ENCODE assay signal across 28 cellular contexts in the genomic region with DNA sequence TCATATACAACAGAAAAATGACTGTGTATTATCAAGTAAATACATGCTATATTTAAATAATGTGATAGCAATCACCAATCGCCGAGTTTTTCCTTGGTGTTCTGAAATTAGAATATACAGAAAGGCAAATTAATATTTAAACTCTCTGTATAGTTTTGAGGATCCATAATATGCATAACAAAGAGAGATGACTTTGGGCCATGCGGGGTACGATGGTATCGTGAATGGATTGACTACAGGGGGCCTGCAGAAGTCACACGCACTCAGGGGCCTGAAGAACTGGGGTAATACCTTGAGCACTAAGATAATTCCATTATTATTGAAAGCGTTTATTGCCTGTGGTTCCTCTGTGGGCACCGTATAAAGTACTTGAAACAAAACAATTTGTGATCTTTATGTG.
"Had no signal": no experiment of that assay in that cellular context is flagged by ENCODE, and none has a peak within 500 bp of the region (broad histone marks: within the 10 kb centered on the region; RNA-seq: fewer than 3 reads in every experiment).

No MANE protein-coding gene starts in this region.

- H3K27ac ChIP-seq: esophagus squamous epithelium, heart right ventricle, left lung, neural progenitor cell, prostate gland, right atrium auricular region, thoracic aorta, tibial nerve, upper lobe of left lung had no signal

- H3K9ac ChIP-seq: neural progenitor cell had no signal

- H2AFZ ChIP-seq: neural progenitor cell had no signal

- H3K4me3 ChIP-seq: esophagus squamous epithelium, heart right ventricle, left lung, neural progenitor cell, prostate gland, right atrium auricular region, smooth muscle cell, thoracic aorta, tibial nerve, upper lobe of left lung had no signal

- H3K27ac Mint-ChIP-seq: effector memory CD8-positive, alpha-beta T cell; naive thymus-derived CD4-positive, alpha-beta T cell; nephron; neural progenitor cell; stimulated activated effector memory CD8-positive, alpha-beta T cell treated with anti-CD3 and anti-CD28 coated beads, Interleukin-12 subunit alpha, Interleukin-12 subunit beta, amount 100 ng/mL, for 72 hours had no signal

- ATAC-seq: effector memory CD8-positive, alpha-beta T cell; heart right ventricle; left cardiac atrium; left lung; naive thymus-derived CD4-positive, alpha-beta T cell; sciatic nerve; stimulated activated effector memory CD8-positive, alpha-beta T cell treated with anti-CD3 and anti-CD28 coated beads, Interleukin-12 subunit alpha, Interleukin-12 subunit beta, amount 100 ng/mL, for 72 hours; stimulated activated naive CD8-positive, alpha-beta T cell treated with anti-CD3 and anti-CD28 coated beads, Interleukin-15, Interleukin-2, amounts not matched to agents 100 U/mL and 50 U/mL, for 24 hours had no signal

- H3K9me3 ChIP-seq: esophagus squamous epithelium, heart right ventricle, left lung, prostate gland, right atrium auricular region, thoracic aorta, tibial nerve, upper lobe of left lung had no signal

- H3K4me3 Mint-ChIP-seq: effector memory CD8-positive, alpha-beta T cell; naive thymus-derived CD4-positive, alpha-beta T cell; nephron; neural progenitor cell; stimulated activated effector memory CD8-positive, alpha-beta T cell treated with anti-CD3 and anti-CD28 coated beads, Interleukin-12 subunit alpha, Interleukin-12 subunit beta, amount 100 ng/mL, for 72 hours had no signal

- DNase-seq: cortex of kidney; effector memory CD8-positive, alpha-beta T cell; erythroblast; esophagus squamous epithelium; foreskin melanocyte; glutamatergic neuron; heart right ventricle; hippocampal formation; left cardiac atrium; left lung; mesenchymal stem cell; midbrain; naive thymus-derived CD4-positive, alpha-beta T cell; stimulated activated CD4-positive, alpha-beta T cell treated with anti-CD3 and anti-CD28 coated beads, Interleukin-12 subunit alpha, Interleukin-12 subunit beta, amount 100 ng/mL, for 4 hours; stimulated activated CD4-positive, alpha-beta T cell treated with anti-CD3 and anti-CD28 coated beads, Interleukin-1b, Interleukin-23, amount 100 ng/mL, for 48 hours; stimulated activated CD4-positive, alpha-beta T cell treated with anti-CD3 and anti-CD28 coated beads, Interleukin-4, amount 100 ng/mL, for 24 hours; stimulated activated naive CD8-positive, alpha-beta T cell treated with anti-CD3 and anti-CD28 coated beads, Interleukin-15, Interleukin-2, amounts not matched to agents 100 U/mL and 50 U/mL, for 24 hours; substantia nigra; upper lobe of left lung had no signal

- H3K36me3 ChIP-seq: esophagus squamous epithelium, heart right ventricle, left lung, neural progenitor cell, prostate gland, right atrium auricular region, thoracic aorta, tibial nerve, upper lobe of left lung had no signal

- H3K27me3 ChIP-seq: right atrium auricular region, tibial nerve, upper lobe of left lung had no signal

- H3K4me1 ChIP-seq: esophagus squamous epithelium, heart right ventricle, left lung, prostate gland, right atrium auricular region, tibial nerve, upper lobe of left lung had no signal

- H3K4me1 Mint-ChIP-seq: naive thymus-derived CD4-positive, alpha-beta T cell; nephron; stimulated activated effector memory CD8-positive, alpha-beta T cell treated with anti-CD3 and anti-CD28 coated beads, Interleukin-12 subunit alpha, Interleukin-12 subunit beta, amount 100 ng/mL, for 72 hours had no signal

- H3K4me2 ChIP-seq: neural progenitor cell, smooth muscle cell had no signal

- H3K36me3 Mint-ChIP-seq: naive thymus-derived CD4-positive, alpha-beta T cell; neural progenitor cell; stimulated activated effector memory CD8-positive, alpha-beta T cell treated with anti-CD3 and anti-CD28 coated beads, Interleukin-12 subunit alpha, Interleukin-12 subunit beta, amount 100 ng/mL, for 72 hours had no signal

- H3K9me3 Mint-ChIP-seq: effector memory CD8-positive, alpha-beta T cell; nephron; neural progenitor cell; stimulated activated effector memory CD8-positive, alpha-beta T cell treated with anti-CD3 and anti-CD28 coated beads, Interleukin-12 subunit alpha, Interleukin-12 subunit beta, amount 100 ng/mL, for 72 hours had no signal
